2 cellular contexts compared by ENCODE assay signal in genomic region chr21:33231526-33231925, GRCh38.
TF ChIP-seq lines count a peak whose summit lies in the region.

No MANE protein-coding gene starts in this region.

TF ChIP-seq in IMR-90, 13 proteins besides CTCF, POLR2A, EP300 and RAD21:
- TF ChIP-seq MAZ (IDR thresholded peaks at IDR 0.05; ENCODE audit: borderline replicate concordance, low read depth, low read length): no peak
- TF ChIP-seq MXI1 (IDR thresholded peaks at IDR 0.05; ENCODE audit: borderline replicate concordance, low read depth, low read length): no peak
- TF ChIP-seq CEBPB (IDR thresholded peaks at IDR 0.05; ENCODE audit: low read depth, low read length): no peak
- no peak for TF ChIP-seq BHLHE40 (IDR thresholded peaks at IDR 0.05; ENCODE audit: low read depth, low read length)
- TF ChIP-seq SMC3 (IDR thresholded peaks at IDR 0.05; ENCODE audit: low read depth, low read length): no peak
- no peak for TF ChIP-seq CHD1 (IDR thresholded peaks at IDR 0.05; ENCODE audit: low read depth, low read length)
- no peak for TF ChIP-seq MAFK (IDR thresholded peaks at IDR 0.05; ENCODE audit: low read depth, low read length)
- TF ChIP-seq, protein P1, sequence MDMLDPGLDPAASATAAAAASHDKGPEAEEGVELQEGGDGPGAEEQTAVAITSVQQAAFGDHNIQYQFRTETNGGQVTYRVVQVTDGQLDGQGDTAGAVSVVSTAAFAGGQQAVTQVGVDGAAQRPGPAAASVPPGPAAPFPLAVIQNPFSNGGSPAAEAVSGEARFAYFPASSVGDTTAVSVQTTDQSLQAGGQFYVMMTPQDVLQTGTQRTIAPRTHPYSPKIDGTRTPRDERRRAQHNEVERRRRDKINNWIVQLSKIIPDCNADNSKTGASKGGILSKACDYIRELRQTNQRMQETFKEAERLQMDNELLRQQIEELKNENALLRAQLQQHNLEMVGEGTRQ (IDR thresholded peaks at IDR 0.05; ENCODE audit: low read depth, low read length): no peak

TF ChIP-seq in HepG2, 621 proteins besides CTCF, POLR2A, EP300 and RAD21:
- TF ChIP-seq, protein P2, sequence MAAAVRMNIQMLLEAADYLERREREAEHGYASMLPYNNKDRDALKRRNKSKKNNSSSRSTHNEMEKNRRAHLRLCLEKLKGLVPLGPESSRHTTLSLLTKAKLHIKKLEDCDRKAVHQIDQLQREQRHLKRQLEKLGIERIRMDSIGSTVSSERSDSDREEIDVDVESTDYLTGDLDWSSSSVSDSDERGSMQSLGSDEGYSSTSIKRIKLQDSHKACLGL (CRISPR knock-in tag; IDR thresholded peaks at IDR 0.05): no peak
- TF ChIP-seq JUNB (CRISPR knock-in tag; IDR thresholded peaks at IDR 0.05; ENCODE audit: borderline replicate concordance) (no peak), ZNF616 (CRISPR knock-in tag; IDR thresholded peaks at IDR 0.05; ENCODE audit: low read depth) (no peak), RAD51 (IDR thresholded peaks at IDR 0.05; ENCODE audit: borderline replicate concordance) (no peak)
